ENCODE assay signal across 1 cellular context in genomic region chr17:39674702-39675389, GRCh38.
A peak's percentile ranks its signal among the peaks of the same experiment; 100 is the strongest.
TF ChIP-seq lines count a peak whose summit lies in the region.

No MANE protein-coding gene starts in this region.

TF ChIP-seq in HepG2, 621 proteins besides CTCF, POLR2A, EP300 and RAD21 (continued from another document and continues in another):
- TF ChIP-seq ZNF784 (CRISPR knock-in tag; IDR thresholded peaks at IDR 0.05; ENCODE audit: borderline replicate concordance) (no peak), ATM (IDR thresholded peaks at IDR 0.05; ENCODE audit: borderline replicate concordance) (no peak), ZNF3 (CRISPR knock-in tag; IDR thresholded peaks at IDR 0.05) (no peak), ZNF30 (CRISPR knock-in tag; IDR thresholded peaks at IDR 0.05) (no peak), MAX (IDR thresholded peaks at IDR 0.05) (peak; percentile 48; the same call in 1 of the 2 replicates), PREB (CRISPR knock-in tag; IDR thresholded peaks at IDR 0.05) (no peak), RBM22 (optimal IDR thresholded peaks at IDR 0.05; ENCODE audit: low read length) (no peak), PPARG (CRISPR knock-in tag; conservative IDR thresholded peaks at IDR 0.05) (peak; percentile 74), NCOR1 (IDR thresholded peaks at IDR 0.05; ENCODE audit: borderline replicate concordance, low read length) (no peak), SMYD3 (CRISPR knock-in tag; IDR thresholded peaks at IDR 0.05) (no peak), TSC22D2 (CRISPR knock-in tag; IDR thresholded peaks at IDR 0.05; ENCODE audit: borderline replicate concordance) (no peak), ZNF891 (CRISPR knock-in tag; IDR thresholded peaks at IDR 0.05) (no peak; the same call in 1 of the 2 replicates), BORCS8-MEF2B (CRISPR knock-in tag; IDR thresholded peaks at IDR 0.05) (peak; percentile 73), ZFP36 (IDR thresholded peaks at IDR 0.05; ENCODE audit: borderline replicate concordance, low read depth, low read length, partially characterized antibody) (no peak), PHB2 (IDR thresholded peaks at IDR 0.05; ENCODE audit: partially characterized antibody) (no peak), ZNF354B (CRISPR knock-in tag; IDR thresholded peaks at IDR 0.05) (0 out of 2 replicates have a peak, but pooled peaks have one; percentile 65), ZNF296 (CRISPR knock-in tag; conservative IDR thresholded peaks at IDR 0.05) (no peak), TCF12 (IDR thresholded peaks at IDR 0.05) (no peak), TCF12 (CRISPR knock-in tag; IDR thresholded peaks at IDR 0.05) (no peak), ARNT (IDR thresholded peaks at IDR 0.05) (no peak), ZNF850 (CRISPR knock-in tag; conservative IDR thresholded peaks at IDR 0.05) (no peak), ZNF260 (CRISPR knock-in tag; IDR thresholded peaks at IDR 0.05; ENCODE audit: borderline replicate concordance, low read depth) (no peak), LCORL (IDR thresholded peaks at IDR 0.05) (no peak), LCORL (CRISPR knock-in tag; IDR thresholded peaks at IDR 0.05) (peak; percentile 85), THYN1 (CRISPR knock-in tag; IDR thresholded peaks at IDR 0.05; ENCODE audit: borderline replicate concordance, low read depth) (no peak), ZNF12 (CRISPR knock-in tag; IDR thresholded peaks at IDR 0.05) (0 out of 2 replicates have a peak, but pooled peaks have one; percentile 18), ZSCAN22 (CRISPR knock-in tag; IDR thresholded peaks at IDR 0.05) (no peak), TBX3 (IDR thresholded peaks at IDR 0.05; ENCODE audit: borderline replicate concordance) (no peak), ZFY (CRISPR knock-in tag; IDR thresholded peaks at IDR 0.05) (peak; percentile 75), ZNF326 (CRISPR knock-in tag; IDR thresholded peaks at IDR 0.05; ENCODE audit: borderline replicate concordance) (no peak), SRSF1 (optimal IDR thresholded peaks at IDR 0.05; ENCODE audit: low read depth, low read length) (peak; percentile 77), CHCHD3 (CRISPR knock-in tag; IDR thresholded peaks at IDR 0.05) (no peak), ELF4 (CRISPR knock-in tag; IDR thresholded peaks at IDR 0.05; ENCODE audit: borderline replicate concordance) (peak; percentile 49; the same call in 1 of the 2 replicates), HDAC6 (IDR thresholded peaks at IDR 0.05; ENCODE audit: low read depth, low read length) (no peak), CC2D1A (CRISPR knock-in tag; IDR thresholded peaks at IDR 0.05) (no peak), GZF1 (CRISPR knock-in tag; IDR thresholded peaks at IDR 0.05) (no peak), ZNF678 (CRISPR knock-in tag; IDR thresholded peaks at IDR 0.05) (no peak), KMT2B (CRISPR knock-in tag; IDR thresholded peaks at IDR 0.05) (no peak), TOPORS (CRISPR knock-in tag; IDR thresholded peaks at IDR 0.05) (no peak), RCOR2 (CRISPR knock-in tag; IDR thresholded peaks at IDR 0.05) (no peak), KMT2A (CRISPR knock-in tag; IDR thresholded peaks at IDR 0.05) (no peak), SALL2 (CRISPR knock-in tag; IDR thresholded peaks at IDR 0.05) (no peak; the same call in 1 of the 2 replicates), ZC3H4 (CRISPR knock-in tag; IDR thresholded peaks at IDR 0.05; ENCODE audit: borderline replicate concordance) (no peak), HMGA1 (CRISPR knock-in tag; conservative IDR thresholded peaks at IDR 0.05) (no peak), ZNF770 (CRISPR knock-in tag; IDR thresholded peaks at IDR 0.05) (no peak), PCBP1 (IDR thresholded peaks at IDR 0.05; ENCODE audit: borderline replicate concordance, low read depth, low read length) (no peak), SMAD3 (CRISPR knock-in tag; IDR thresholded peaks at IDR 0.05) (no peak), ZNF337 (CRISPR knock-in tag; IDR thresholded peaks at IDR 0.05; ENCODE audit: borderline replicate concordance, low read depth) (no peak), ZNF549 (CRISPR knock-in tag; IDR thresholded peaks at IDR 0.05) (no peak), ZNF510 (CRISPR knock-in tag; IDR thresholded peaks at IDR 0.05; ENCODE audit: low read depth) (no peak), FOXK2 (IDR thresholded peaks at IDR 0.05) (no peak), ZNF280B (CRISPR knock-in tag; IDR thresholded peaks at IDR 0.05; ENCODE audit: borderline replicate concordance) (no peak), RARA (CRISPR knock-in tag; IDR thresholded peaks at IDR 0.05) (peak; percentile 76), ZNF605 (CRISPR knock-in tag; IDR thresholded peaks at IDR 0.05) (peak; percentile 94; the same call in 1 of the 2 replicates), GTF3A (CRISPR knock-in tag; conservative IDR thresholded peaks at IDR 0.05) (no peak), CAMTA2 (CRISPR knock-in tag; IDR thresholded peaks at IDR 0.05; ENCODE audit: borderline replicate concordance) (no peak), ZNF253 (CRISPR knock-in tag; IDR thresholded peaks at IDR 0.05; ENCODE audit: borderline replicate concordance) (no peak), FOXA3 (CRISPR knock-in tag; IDR thresholded peaks at IDR 0.05) (peak; percentile 71; the same call in 1 of the 2 replicates), ZBTB7B (CRISPR knock-in tag; IDR thresholded peaks at IDR 0.05) (peak; percentile 96)
- TF ChIP-seq, protein P1, sequence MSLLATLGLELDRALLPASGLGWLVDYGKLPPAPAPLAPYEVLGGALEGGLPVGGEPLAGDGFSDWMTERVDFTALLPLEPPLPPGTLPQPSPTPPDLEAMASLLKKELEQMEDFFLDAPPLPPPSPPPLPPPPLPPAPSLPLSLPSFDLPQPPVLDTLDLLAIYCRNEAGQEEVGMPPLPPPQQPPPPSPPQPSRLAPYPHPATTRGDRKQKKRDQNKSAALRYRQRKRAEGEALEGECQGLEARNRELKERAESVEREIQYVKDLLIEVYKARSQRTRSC (CRISPR knock-in tag; IDR thresholded peaks at IDR 0.05; ENCODE audit: low read depth) = no peak
- TF ChIP-seq, protein P2, sequence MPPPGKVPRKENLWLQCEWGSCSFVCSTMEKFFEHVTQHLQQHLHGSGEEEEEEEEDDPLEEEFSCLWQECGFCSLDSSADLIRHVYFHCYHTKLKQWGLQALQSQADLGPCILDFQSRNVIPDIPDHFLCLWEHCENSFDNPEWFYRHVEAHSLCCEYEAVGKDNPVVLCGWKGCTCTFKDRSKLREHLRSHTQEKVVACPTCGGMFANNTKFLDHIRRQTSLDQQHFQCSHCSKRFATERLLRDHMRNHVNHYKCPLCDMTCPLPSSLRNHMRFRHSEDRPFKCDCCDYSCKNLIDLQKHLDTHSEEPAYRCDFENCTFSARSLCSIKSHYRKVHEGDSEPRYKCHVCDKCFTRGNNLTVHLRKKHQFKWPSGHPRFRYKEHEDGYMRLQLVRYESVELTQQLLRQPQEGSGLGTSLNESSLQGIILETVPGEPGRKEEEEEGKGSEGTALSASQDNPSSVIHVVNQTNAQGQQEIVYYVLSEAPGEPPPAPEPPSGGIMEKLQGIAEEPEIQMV (CRISPR knock-in tag; IDR thresholded peaks at IDR 0.05; ENCODE audit: low read depth) = 0 out of 2 replicates have a peak, but pooled peaks have one; percentile 22
- TF ChIP-seq, protein P3, sequence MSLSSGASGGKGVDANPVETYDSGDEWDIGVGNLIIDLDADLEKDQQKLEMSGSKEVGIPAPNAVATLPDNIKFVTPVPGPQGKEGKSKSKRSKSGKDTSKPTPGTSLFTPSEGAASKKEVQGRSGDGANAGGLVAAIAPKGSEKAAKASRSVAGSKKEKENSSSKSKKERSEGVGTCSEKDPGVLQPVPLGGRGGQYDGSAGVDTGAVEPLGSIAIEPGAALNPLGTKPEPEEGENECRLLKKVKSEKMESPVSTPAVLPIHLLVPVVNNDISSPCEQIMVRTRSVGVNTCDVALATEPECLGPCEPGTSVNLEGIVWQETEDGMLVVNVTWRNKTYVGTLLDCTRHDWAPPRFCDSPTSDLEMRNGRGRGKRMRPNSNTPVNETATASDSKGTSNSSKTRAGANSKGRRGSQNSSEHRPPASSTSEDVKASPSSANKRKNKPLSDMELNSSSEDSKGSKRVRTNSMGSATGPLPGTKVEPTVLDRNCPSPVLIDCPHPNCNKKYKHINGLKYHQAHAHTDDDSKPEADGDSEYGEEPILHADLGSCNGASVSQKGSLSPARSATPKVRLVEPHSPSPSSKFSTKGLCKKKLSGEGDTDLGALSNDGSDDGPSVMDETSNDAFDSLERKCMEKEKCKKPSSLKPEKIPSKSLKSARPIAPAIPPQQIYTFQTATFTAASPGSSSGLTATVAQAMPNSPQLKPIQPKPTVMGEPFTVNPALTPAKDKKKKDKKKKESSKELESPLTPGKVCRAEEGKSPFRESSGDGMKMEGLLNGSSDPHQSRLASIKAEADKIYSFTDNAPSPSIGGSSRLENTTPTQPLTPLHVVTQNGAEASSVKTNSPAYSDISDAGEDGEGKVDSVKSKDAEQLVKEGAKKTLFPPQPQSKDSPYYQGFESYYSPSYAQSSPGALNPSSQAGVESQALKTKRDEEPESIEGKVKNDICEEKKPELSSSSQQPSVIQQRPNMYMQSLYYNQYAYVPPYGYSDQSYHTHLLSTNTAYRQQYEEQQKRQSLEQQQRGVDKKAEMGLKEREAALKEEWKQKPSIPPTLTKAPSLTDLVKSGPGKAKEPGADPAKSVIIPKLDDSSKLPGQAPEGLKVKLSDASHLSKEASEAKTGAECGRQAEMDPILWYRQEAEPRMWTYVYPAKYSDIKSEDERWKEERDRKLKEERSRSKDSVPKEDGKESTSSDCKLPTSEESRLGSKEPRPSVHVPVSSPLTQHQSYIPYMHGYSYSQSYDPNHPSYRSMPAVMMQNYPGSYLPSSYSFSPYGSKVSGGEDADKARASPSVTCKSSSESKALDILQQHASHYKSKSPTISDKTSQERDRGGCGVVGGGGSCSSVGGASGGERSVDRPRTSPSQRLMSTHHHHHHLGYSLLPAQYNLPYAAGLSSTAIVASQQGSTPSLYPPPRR (CRISPR knock-in tag; IDR thresholded peaks at IDR 0.05; ENCODE audit: borderline replicate concordance) = 0 out of 2 replicates have a peak, but pooled peaks have one; percentile 27
- TF ChIP-seq, protein P4, sequence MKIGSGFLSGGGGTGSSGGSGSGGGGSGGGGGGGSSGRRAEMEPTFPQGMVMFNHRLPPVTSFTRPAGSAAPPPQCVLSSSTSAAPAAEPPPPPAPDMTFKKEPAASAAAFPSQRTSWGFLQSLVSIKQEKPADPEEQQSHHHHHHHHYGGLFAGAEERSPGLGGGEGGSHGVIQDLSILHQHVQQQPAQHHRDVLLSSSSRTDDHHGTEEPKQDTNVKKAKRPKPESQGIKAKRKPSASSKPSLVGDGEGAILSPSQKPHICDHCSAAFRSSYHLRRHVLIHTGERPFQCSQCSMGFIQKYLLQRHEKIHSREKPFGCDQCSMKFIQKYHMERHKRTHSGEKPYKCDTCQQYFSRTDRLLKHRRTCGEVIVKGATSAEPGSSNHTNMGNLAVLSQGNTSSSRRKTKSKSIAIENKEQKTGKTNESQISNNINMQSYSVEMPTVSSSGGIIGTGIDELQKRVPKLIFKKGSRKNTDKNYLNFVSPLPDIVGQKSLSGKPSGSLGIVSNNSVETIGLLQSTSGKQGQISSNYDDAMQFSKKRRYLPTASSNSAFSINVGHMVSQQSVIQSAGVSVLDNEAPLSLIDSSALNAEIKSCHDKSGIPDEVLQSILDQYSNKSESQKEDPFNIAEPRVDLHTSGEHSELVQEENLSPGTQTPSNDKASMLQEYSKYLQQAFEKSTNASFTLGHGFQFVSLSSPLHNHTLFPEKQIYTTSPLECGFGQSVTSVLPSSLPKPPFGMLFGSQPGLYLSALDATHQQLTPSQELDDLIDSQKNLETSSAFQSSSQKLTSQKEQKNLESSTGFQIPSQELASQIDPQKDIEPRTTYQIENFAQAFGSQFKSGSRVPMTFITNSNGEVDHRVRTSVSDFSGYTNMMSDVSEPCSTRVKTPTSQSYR (CRISPR knock-in tag; IDR thresholded peaks at IDR 0.05; ENCODE audit: borderline replicate concordance) = peak; percentile 20; the same call in 1 of the 2 replicates
